ENCODE assay signal across 16 cellular contexts in genomic region chr15:76203766-76204557, GRCh38.
"Had no signal": no experiment of that assay in that cellular context is flagged by ENCODE, and none has a peak within 500 bp of the region (broad histone marks: within the 10 kb centered on the region; RNA-seq: fewer than 3 reads in every experiment).

No MANE protein-coding gene starts in this region.

- H3K27me3 ChIP-seq: testis, upper lobe of left lung had no signal

- H3K4me3 ChIP-seq: lower lobe of right lung, skin epidermis, testis, upper lobe of left lung had no signal

- ATAC-seq: activated CD8-positive, alpha-beta T cell treated with anti-CD3 and anti-CD28 coated beads for 36 hours; activated T-cell treated with anti-CD3 and anti-CD28 coated beads, Interleukin-2, amount 50 U/mL, for 4 hours; left colon; natural killer cell; stimulated activated naive CD8-positive, alpha-beta T cell treated with anti-CD3 and anti-CD28 coated beads, Interleukin-15, amount 100 ng/mL, for 72 hours had no signal

- H3K9me3 ChIP-seq: lower lobe of right lung, testis, upper lobe of left lung had no signal

- H3K27ac ChIP-seq: lower lobe of right lung, skin epidermis, testis, upper lobe of left lung had no signal

- DNase-seq: activated CD4-positive, alpha-beta T cell treated with anti-CD3 and anti-CD28 coated beads, Interleukin-2, amount 10 ng/mL, durations not matched to agents 24 days and 14 days; activated CD8-positive, alpha-beta T cell treated with anti-CD3 and anti-CD28 coated beads for 36 hours; activated naive CD8-positive, alpha-beta T cell treated with anti-CD3 and anti-CD28 coated beads for 36 hours; activated T-cell treated with anti-CD3 and anti-CD28 coated beads, Interleukin-2, amount 50 U/mL, for 4 hours; amniotic stem cell; dermis blood vessel endothelial cell; left colon; lower lobe of right lung; natural killer cell; occipital lobe; stimulated activated CD4-positive, alpha-beta T cell treated with anti-CD3 and anti-CD28 coated beads, Interleukin-2, amount 100 ng/mL, for 48 hours; stimulated activated naive CD8-positive, alpha-beta T cell treated with anti-CD3 and anti-CD28 coated beads, Interleukin-15, amount 100 ng/mL, for 72 hours; T1000 had no signal

- H3K4me1 ChIP-seq: lower lobe of right lung, testis, upper lobe of left lung had no signal
